8 cellular contexts compared by ENCODE assay signal in genomic region chr6:74623027-74623426, GRCh38.
"Had no signal": no experiment of that assay in that cellular context is flagged by ENCODE, and none has a peak within 500 bp of the region (broad histone marks: within the 10 kb centered on the region; RNA-seq: fewer than 3 reads in every experiment).

No MANE protein-coding gene starts in this region.

- H3K4me2 ChIP-seq: GM23338 had no signal

- ATAC-seq: GM23338 had no signal

- FAIRE-seq: H1, H54 had no signal

- H3K4me3 ChIP-seq: GM23338 had no signal

- H3K27ac ChIP-seq: HL-60 had no signal

- DNase-seq: H9, HCEC 1CT, HFFc6, KG1 had no signal

- H2AFZ ChIP-seq: GM23338 had no signal
